ENCODE assay signal across 17 cellular contexts in the genomic region with DNA sequence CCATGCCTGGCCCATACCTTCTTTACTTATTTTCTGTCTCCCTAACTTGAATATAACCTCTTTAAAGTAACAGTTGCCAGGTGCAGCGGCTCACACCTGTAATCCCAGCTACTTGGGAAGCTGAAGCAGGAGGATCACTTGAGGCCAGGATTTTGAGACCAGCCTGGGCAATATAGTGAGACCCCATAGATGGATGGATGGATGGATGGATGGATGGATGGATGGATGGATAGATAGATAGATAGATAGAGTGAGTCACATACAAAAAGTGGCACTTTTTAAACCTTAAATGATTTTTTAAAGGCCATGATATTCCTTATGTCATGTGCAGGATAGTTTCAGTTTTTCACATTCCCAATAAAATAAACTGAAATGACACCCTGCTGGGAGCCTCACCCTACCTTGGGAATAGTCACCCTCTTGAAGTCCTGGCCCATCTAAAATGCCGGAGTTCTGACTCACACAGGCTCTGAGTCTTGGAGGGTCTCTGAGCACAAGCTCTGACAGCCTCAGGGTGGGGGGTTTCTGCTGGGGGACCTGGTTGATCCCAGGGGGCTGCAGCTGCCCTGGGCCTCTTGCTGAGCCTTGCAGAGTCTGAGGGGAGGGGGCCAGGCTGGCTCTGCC. TPM values are rescaled to one million over a fixed set of nuclear protein-coding genes. Genes with fewer than 3 reads are reported as not detected.
DNase-seq lines count a peak whose midpoint lies in the region; FAIRE-seq and TF ChIP-seq lines count a peak whose summit lies in the region.
"Had no signal": no experiment of that assay in that cellular context is flagged by ENCODE, and none has a peak within 500 bp of the region (broad histone marks: within the 10 kb centered on the region; RNA-seq: fewer than 3 reads in every experiment).

No MANE protein-coding gene starts in this region.

- peaks cover 5% of the 10 kb centered on the region for H3K27me3 Mint-ChIP-seq in endothelial cell (ENCODE audit: unreplicated experiment)
- H3K27me3 Mint-ChIP-seq: B cell had no signal

- no peaks in the 10 kb centered on the region for H3K27me3 ChIP-seq in BE2C

- H3K36me3 ChIP-seq in BE2C, result no peaks in the 10 kb centered on the region

- H3K9me3 Mint-ChIP-seq in endothelial cell (ENCODE audit: unreplicated experiment), result no peaks in the 10 kb centered on the region
- H3K9me3 Mint-ChIP-seq: CD14-positive monocyte; CD8-positive, alpha-beta T cell had no signal

- TF ChIP-seq POLR2A in H54 (IDR thresholded peaks at IDR 0.05; ENCODE audit: low read depth, low read length), result no peak

- H3K4me1 ChIP-seq in BE2C, result no peaks in the 10 kb centered on the region

- FAIRE-seq in H54 (lab: Jason Lieb, UNC), result no peak
- FAIRE-seq: GM12878, GM18507 had no signal

- no peak overlapping the region for H3K4me3 ChIP-seq in BE2C (ENCODE audit: low read depth, low read length)
- H3K4me3 ChIP-seq: GM12878, GM23248 had no signal

- DNase-seq in ACHN, result peak; percentile 19
- peak; percentile 54 for DNase-seq in H54 (ENCODE audit: insufficient read length, low spot score)
- DNase-seq in endothelial cell (ENCODE audit: low spot score), result no peak
- DNase-seq in posterior vena cava (ENCODE audit: low spot score), result peak; percentile 71
- DNase-seq in cerebellum (ENCODE audit: low spot score), result no peak
- no peak for DNase-seq in NCI-H1105 (lab: John Stamatoyannopoulos, UW)
- no peak for DNase-seq in BE2C
- DNase-seq: 8988T; CD8-positive, alpha-beta T cell; COR-L47; DND-41; GM23248; H7 had no signal

- peaks cover 37% of the 10 kb centered on the region for H3K36me3 Mint-ChIP-seq in endothelial cell (ENCODE audit: low read depth, unreplicated experiment)

- in situ Hi-C loops in ACHN (cut with HindIII; ENCODE audit: low pct_ligation_motif_present, low pct_unique_long_range_greater_than_20kb, low sequenced_read_pairs), result no loop called here

- peak overlapping the region; percentile 81 for H3K4me3 Mint-ChIP-seq in endothelial cell (ENCODE audit: unreplicated experiment)
- H3K4me3 Mint-ChIP-seq: B cell; CD14-positive monocyte; CD8-positive, alpha-beta T cell had no signal

- H3K9me3 ChIP-seq in BE2C, result no peaks in the 10 kb centered on the region

- H3K4me1 Mint-ChIP-seq in endothelial cell (ENCODE audit: unreplicated experiment), result no peaks in the 10 kb centered on the region

- peak overlapping the region; percentile 41 for H3K27ac Mint-ChIP-seq in endothelial cell (ENCODE audit: unreplicated experiment)
- H3K27ac Mint-ChIP-seq: B cell; CD8-positive, alpha-beta T cell had no signal

- TF ChIP-seq CTCF in endothelial cell (IDR thresholded peaks at IDR 0.05; ENCODE audit: unreplicated experiment) (no peak), BE2C (IDR thresholded peaks at IDR 0.05; ENCODE audit: low read depth, low read length) (no peak)

- intact Hi-C loops in posterior vena cava (cut with DNase I), result no loop called here

RNA-seq across cellular contexts. Expression of a gene that starts 26.2 kb away (rescaled TPM):
- total RNA-seq in endothelial cell (ENCODE audit: unreplicated experiment) (145 TPM), posterior vena cava (10 to 100 TPM; 26.7 to 28.4 TPM), cerebellum (42.8 TPM)
- 28.1 TPM for polyA plus RNA-seq in BE2C (2012; ENCODE audit: insufficient read depth, insufficient read length, low read depth)

Comparison
In these comparisons a context has a peak if more than half of its experiments do, and no peak if none do; other contexts are left out.
1. DNase-seq: peak in ACHN (single experiment), H54 (single experiment) and posterior vena cava (single experiment); none in endothelial cell (single experiment), cerebellum (single experiment), NCI-H1105 (single experiment) and BE2C (single experiment).